Comparison of ENCODE assay signal across 8 cellular contexts in the genomic region with DNA sequence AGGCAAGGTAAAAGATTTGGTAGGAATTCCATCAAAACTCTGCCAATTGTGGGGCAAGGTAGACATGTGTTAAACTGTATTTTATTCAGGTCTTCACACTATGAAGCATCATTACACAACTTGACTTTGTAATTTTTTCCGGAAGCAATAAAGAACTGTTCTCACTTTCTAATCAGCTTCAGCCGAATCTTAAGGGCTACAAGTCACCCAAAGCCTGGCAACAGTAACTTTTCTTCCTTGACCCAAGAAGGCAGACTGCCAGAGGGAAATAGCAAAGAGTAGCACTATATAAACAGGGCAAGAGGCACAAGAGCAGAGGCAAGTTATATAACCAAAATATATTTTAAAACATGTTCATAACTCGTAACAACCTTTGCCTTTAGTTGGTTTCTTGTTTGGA. TPM values are rescaled to one million over a fixed set of nuclear protein-coding genes. Genes with fewer than 3 reads are reported as not detected.
A peak's percentile ranks its signal among the peaks of the same experiment; 100 is the strongest.
DNase-seq lines count a peak whose midpoint lies in the region; ATAC-seq and TF ChIP-seq lines count a peak whose summit lies in the region.

No MANE protein-coding gene starts in this region.

- intact Hi-C loops in breast epithelium (cut with DNase I; ENCODE audit: low total_unique reads), result loop anchor here (10.0 kb wide), 1 partner anchor 707 kb away; no protein-coding TSS in a partner anchor
- intact Hi-C loops in lower lobe of right lung (cut with DNase I), result no loop called here
- intact Hi-C loops in transverse colon (cut with DNase I; ENCODE audit: low total_unique reads), result no loop called here

- H3K27me3 ChIP-seq in breast epithelium (no peaks in the 10 kb centered on the region), lower lobe of right lung (ENCODE audit: low read depth) (no peaks in the 10 kb centered on the region), transverse colon (no peaks in the 10 kb centered on the region)

- no peak for TF ChIP-seq EP300 in transverse colon (IDR thresholded peaks at IDR 0.05; ENCODE audit: low read depth)

- DNase-seq in NCI-H1105 treated with DMSO at 0.1 percent for 48 hours (lab: John Stamatoyannopoulos, UW) (peak; percentile 29), NCI-H1105 (lab: John Stamatoyannopoulos, UW) (no peak), NOMO-1 treated with dmso at 0.1 percent for 144 hours (lab: John Stamatoyannopoulos, UW; ENCODE audit: unreplicated experiment) (peak; percentile 62), breast epithelium (ENCODE audit: low spot score in 2 of 2) (no peak), lower lobe of right lung (no peak), transverse colon (peak; percentile 25)

- ATAC-seq in lower lobe of right lung, result peak; percentile 18 to 63
- no peak for ATAC-seq in GM21576 (IDR thresholded peaks at IDR 0.05; ENCODE audit: unreplicated experiment)
- no peak for ATAC-seq in GM18868 (IDR thresholded peaks at IDR 0.05; ENCODE audit: unreplicated experiment)

- TF ChIP-seq CTCF in breast epithelium (IDR thresholded peaks at IDR 0.05), result no peak
- no peak for TF ChIP-seq CTCF in lower lobe of right lung (IDR thresholded peaks at IDR 0.05)
- TF ChIP-seq CTCF in transverse colon (IDR thresholded peaks at IDR 0.05), result no peak

- TF ChIP-seq POLR2A in breast epithelium (IDR thresholded peaks at IDR 0.05) (no peak), transverse colon (IDR thresholded peaks at IDR 0.05) (peak; percentile 17)

- H3K9me3 ChIP-seq in breast epithelium, result no peaks in the 10 kb centered on the region
- H3K9me3 ChIP-seq in lower lobe of right lung, result no peaks in the 10 kb centered on the region
- no peaks in the 10 kb centered on the region for H3K9me3 ChIP-seq in transverse colon

- H3K4me1 ChIP-seq in breast epithelium (no peaks in the 10 kb centered on the region), lower lobe of right lung (peaks cover 32% of the 10 kb centered on the region), transverse colon (peaks cover 12 to 32% (median 20%) of the 10 kb centered on the region in 4 donors)

- H3K36me3 ChIP-seq in breast epithelium (no peaks in the 10 kb centered on the region), lower lobe of right lung (peaks cover 36% of the 10 kb centered on the region), transverse colon (peaks cover 0 to 23% (median 8%) of the 10 kb centered on the region in 4 donors)

- H3K4me3 ChIP-seq in breast epithelium (peak overlapping the region; percentile 76 to 91 (median 88)), lower lobe of right lung (peak overlapping the region; percentile 83), transverse colon (peak overlapping the region in 3 of 4 donors; percentile 74 to 96 (median 90))

- H3K27ac ChIP-seq in breast epithelium (peak overlapping the region; percentile 92 to 99), lower lobe of right lung (peak overlapping the region; percentile 99), transverse colon (peak overlapping the region; percentile 97 to 100 (median 100))

- 0 to 1% methylated on average over 1 to 3 of the region's 3 CpGs for WGBS in transverse colon (ENCODE audit: low coverage in 1 of 2), 2 donors

- in situ Hi-C loops in transverse colon (cut with MboI; ENCODE audit: low pct_ligation_motif_present in 1 of 4, low pct_unique_long_range_greater_than_20kb in 1 of 4, low sequenced_read_pairs in 3 of 4), result loop anchor here in 1 of 4 donors (25.0 kb wide), 1 partner anchor 95 kb away; no protein-coding TSS in a partner anchor

RNA-seq across cellular contexts. Expression of a gene that starts 1.5 kb away (rescaled TPM):
- total RNA-seq in breast epithelium, result 100 to 1,000 TPM; 102 to 195 (median 163) TPM
- total RNA-seq in lower lobe of right lung, result 93.0 TPM
- total RNA-seq in transverse colon, result 100 to 1,000 TPM in 3 of 4 donors, 10 to 100 TPM in 1; 91.9 to 447 (median 143) TPM

RNA-seq across cellular contexts. Expression of a gene that starts 55.5 kb away (rescaled TPM):
- total RNA-seq in breast epithelium, result 10 to 100 TPM; 18.4 to 36.9 (median 27.9) TPM
- 39.8 TPM for total RNA-seq in lower lobe of right lung
- total RNA-seq in transverse colon, result 10 to 100 TPM; 16.1 to 93.1 (median 25.3) TPM

Comparison
In these comparisons a context has a peak if more than half of its experiments do, and no peak if none do; other contexts are left out.
1. DNase-seq: peak in NCI-H1105 treated with DMSO at 0.1 percent for 48 hours (single experiment), NOMO-1 treated with dmso at 0.1 percent for 144 hours (single experiment) and transverse colon (single experiment); none in NCI-H1105 (single experiment), breast epithelium (0 of 2) and lower lobe of right lung (single experiment).
2. ATAC-seq: peak in lower lobe of right lung (2 of 2); none in GM21576 (single experiment) and GM18868 (single experiment).
3. Peak in every context shown above with its lines, with median percentiles within 50 percentile points of each other: H3K27ac ChIP-seq and H3K4me3 ChIP-seq.